In the genomic region with DNA sequence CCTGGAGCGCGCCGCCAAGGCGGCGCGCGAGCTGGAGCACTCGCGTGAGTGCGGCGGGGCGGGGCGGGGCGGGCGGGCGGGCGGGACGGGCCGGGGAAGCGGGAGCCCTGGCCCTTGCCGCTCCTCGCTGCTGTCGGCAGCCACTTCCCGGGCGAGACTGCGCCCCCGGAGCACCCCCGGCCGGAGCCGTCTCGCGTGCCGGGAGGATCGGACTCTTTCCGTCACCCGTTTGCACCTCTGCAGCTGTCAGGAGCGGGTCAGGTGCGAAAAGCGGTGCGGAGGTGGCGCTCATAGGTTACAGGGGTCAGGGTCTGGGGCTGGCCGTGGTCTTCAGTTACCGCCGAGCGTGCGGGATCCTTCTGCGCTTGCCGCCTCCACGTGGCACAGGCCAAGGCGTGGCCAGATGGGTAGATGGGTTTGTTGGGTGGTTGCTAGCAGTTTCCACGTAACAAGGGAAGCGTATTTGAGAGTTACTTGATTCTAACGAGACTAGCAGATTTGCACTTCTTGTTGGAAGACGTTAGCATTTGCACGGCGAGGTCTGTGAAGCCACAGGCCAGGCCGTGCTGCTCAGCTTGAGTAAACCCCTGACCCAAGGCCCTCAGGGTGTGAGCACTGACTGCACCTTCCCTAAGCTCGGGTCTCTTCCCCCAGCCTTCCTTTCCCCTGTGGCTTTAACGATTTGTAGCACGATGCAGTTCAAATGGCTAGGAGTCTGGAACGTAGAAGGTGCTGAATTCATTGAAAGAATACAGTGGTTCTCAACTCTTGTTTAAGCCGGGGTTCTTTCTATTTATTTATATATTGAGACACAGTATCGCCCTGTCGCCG, we compare ENCODE assay signal across 10 cellular contexts. TPM values are rescaled to one million over a fixed set of nuclear protein-coding genes. Genes with fewer than 3 reads are reported as not detected.
DNase-seq lines count a peak whose midpoint lies in the region; ATAC-seq and TF ChIP-seq lines count a peak whose summit lies in the region.
"Not testable (repeated sequence)": the region's sequence is repeated elsewhere in the genome, so short reads cannot be mapped to it uniquely, and the experiment has no call there.
"Had no signal": no experiment of that assay in that cellular context is flagged by ENCODE, and none has a peak within 500 bp of the region (broad histone marks: within the 10 kb centered on the region; RNA-seq: fewer than 3 reads in every experiment).

No MANE protein-coding gene starts in this region.

- not testable (repeated sequence) for H3K36me3 ChIP-seq in Peyer's patch
- peaks cover 11% of the 10 kb centered on the region for H3K36me3 ChIP-seq in endodermal cell (ENCODE audit: control insufficient read depth, insufficient read depth, low read length)

- DNase-seq in AG09309 (ENCODE audit: low read depth); Peyer's patch; activated T-helper 2 cell treated with anti-CD3 and anti-CD28 coated beads, Interferon-gamma antibody, Interleukin-2, Interleukin-4, amounts not matched to agents 10 μg/mL and 5 μg/mL and 100 μg/mL, durations not matched to agents 14 hours and 24 hours and 36 hours (ENCODE audit: low spot score); endodermal cell; left lobe of liver (ENCODE audit: low spot score); retinal pigment epithelial cell (ENCODE audit: low read depth): not testable (repeated sequence)

- peaks cover 16% of the 10 kb centered on the region for H3K36me3 Mint-ChIP-seq in activated T-helper 2 cell treated with anti-CD3 and anti-CD28 coated beads, Interferon-gamma antibody, Interleukin-2, Interleukin-4, amounts not matched to agents 10 μg/mL and 5 μg/mL and 100 μg/mL, durations not matched to agents 14 hours and 24 hours and 36 hours (ENCODE audit: low read depth)
- not testable (repeated sequence) for H3K36me3 Mint-ChIP-seq in endodermal cell (ENCODE audit: low read depth)

- H3K9me3 Mint-ChIP-seq in activated T-helper 2 cell treated with anti-CD3 and anti-CD28 coated beads, Interferon-gamma antibody, Interleukin-2, Interleukin-4, amounts not matched to agents 10 μg/mL and 5 μg/mL and 100 μg/mL, durations not matched to agents 14 hours and 24 hours and 36 hours; endodermal cell: not testable (repeated sequence)

- H3K27ac ChIP-seq in Peyer's patch: peak overlapping the region in 3 of 4 donors; percentile 81 to 87 (median 81)
- not testable (repeated sequence) for H3K27ac ChIP-seq in endodermal cell (ENCODE audit: low read depth, low read length)

- intact Hi-C loops in activated T-helper 2 cell treated with anti-CD3 and anti-CD28 coated beads, Interferon-gamma antibody, Interleukin-2, Interleukin-4, amounts not matched to agents 10 μg/mL and 5 μg/mL and 100 μg/mL, durations not matched to agents 14 hours and 24 hours and 36 hours (cut with micrococcal nuclease): not testable (repeated sequence)

- 6 to 41% methylated on average over 6 to 49 of the region's 65 CpGs for WGBS in endodermal cell (ENCODE audit: insufficient coverage in 1 of 2, insufficient read length in 1 of 2), 2 experiments

- H3K27ac Mint-ChIP-seq in activated T-helper 2 cell treated with anti-CD3 and anti-CD28 coated beads, Interferon-gamma antibody, Interleukin-2, Interleukin-4, amounts not matched to agents 10 μg/mL and 5 μg/mL and 100 μg/mL, durations not matched to agents 14 hours and 24 hours and 36 hours: peak overlapping the region; percentile 42
- H3K27ac Mint-ChIP-seq in endodermal cell: not testable (repeated sequence)

- ATAC-seq in GM19372 (IDR thresholded peaks at IDR 0.05; ENCODE audit: low read depth, unreplicated experiment): peak; percentile 22
- ATAC-seq in HG03135 (IDR thresholded peaks at IDR 0.05; ENCODE audit: unreplicated experiment): peak; percentile 21
- peak; percentile 13 for ATAC-seq in left lobe of liver

- H3K9me3 ChIP-seq in Peyer's patch; endodermal cell (ENCODE audit: control insufficient read depth, low read length): not testable (repeated sequence)

- not testable (repeated sequence) for H3K27me3 Mint-ChIP-seq in activated T-helper 2 cell treated with anti-CD3 and anti-CD28 coated beads, Interferon-gamma antibody, Interleukin-2, Interleukin-4, amounts not matched to agents 10 μg/mL and 5 μg/mL and 100 μg/mL, durations not matched to agents 14 hours and 24 hours and 36 hours (ENCODE audit: low read depth); endodermal cell (ENCODE audit: insufficient read depth)

- TF ChIP-seq POLR2A in Peyer's patch (IDR thresholded peaks at IDR 0.05): not testable (repeated sequence)

- TF ChIP-seq CTCF in AG09309 (IDR thresholded peaks at IDR 0.05; ENCODE audit: control insufficient read depth, insufficient read depth, low read depth, low read length, missing control alignments); Peyer's patch (IDR thresholded peaks at IDR 0.05); endodermal cell (conservative IDR thresholded peaks at IDR 0.05); retinal pigment epithelial cell (conservative IDR thresholded peaks at IDR 0.05; ENCODE audit: low read depth, low read length): not testable (repeated sequence)

- H3K27me3 ChIP-seq in Peyer's patch; endodermal cell (ENCODE audit: control insufficient read depth, insufficient read depth, low read length, poor library complexity, severe bottlenecking): not testable (repeated sequence)

- H3K9ac ChIP-seq in endodermal cell (ENCODE audit: extremely low read depth, low read length, poor library complexity, severe bottlenecking): peak overlapping the region; percentile 62

- peaks cover 12% of the 10 kb centered on the region for H3K4me1 Mint-ChIP-seq in activated T-helper 2 cell treated with anti-CD3 and anti-CD28 coated beads, Interferon-gamma antibody, Interleukin-2, Interleukin-4, amounts not matched to agents 10 μg/mL and 5 μg/mL and 100 μg/mL, durations not matched to agents 14 hours and 24 hours and 36 hours (ENCODE audit: low read depth)
- not testable (repeated sequence) for H3K4me1 Mint-ChIP-seq in endodermal cell

- peak overlapping the region; percentile 57 for H3K4me3 ChIP-seq in AG09309 (ENCODE audit: control insufficient read depth, low read depth, low read length)
- H3K4me3 ChIP-seq in Peyer's patch: peak overlapping the region; percentile 77 to 88 (median 82)
- H3K4me3 ChIP-seq in endodermal cell (ENCODE audit: low read length): peak overlapping the region; percentile 89
- H3K4me3 ChIP-seq in retinal pigment epithelial cell (ENCODE audit: low read length): peak overlapping the region; percentile 62

- H3K4me1 ChIP-seq in Peyer's patch: peaks cover 0 to 20% (median 6%) of the 10 kb centered on the region in 4 donors
- H3K4me1 ChIP-seq in endodermal cell (ENCODE audit: control insufficient read depth, insufficient read depth, low read length): not testable (repeated sequence)

- peak overlapping the region; percentile 82 for H3K4me3 Mint-ChIP-seq in activated T-helper 2 cell treated with anti-CD3 and anti-CD28 coated beads, Interferon-gamma antibody, Interleukin-2, Interleukin-4, amounts not matched to agents 10 μg/mL and 5 μg/mL and 100 μg/mL, durations not matched to agents 14 hours and 24 hours and 36 hours (ENCODE audit: low read depth)
- H3K4me3 Mint-ChIP-seq in endodermal cell: peak overlapping the region; percentile 77

RNA-seq across cellular contexts. Expression of gene ATAD3B, which starts 0.7 kb away (rescaled TPM):
- 100 to 1,000 TPM in 1 of 4 donors, 10 to 100 TPM in 3; 26.9 to 130 (median 35.0) TPM for total RNA-seq in Peyer's patch
- 68.0 and 70.9 TPM in 2 replicates for total RNA-seq in activated T-helper 2 cell treated with anti-CD3 and anti-CD28 coated beads, Interferon-gamma antibody, Interleukin-2, Interleukin-4, amounts not matched to agents 10 μg/mL and 5 μg/mL and 100 μg/mL, durations not matched to agents 14 hours and 24 hours and 36 hours
- 10 to 100 TPM; 41.8 to 47.4 TPM for total RNA-seq in endodermal cell
- 23.9 TPM for polyA plus RNA-seq in endodermal cell (2013, experiment 1 of 2)
- polyA plus RNA-seq in endodermal cell (2013, experiment 2 of 2): 27.2 TPM
- 16.0 TPM for total RNA-seq in left lobe of liver

RNA-seq across cellular contexts. Expression of gene ATAD3C, which starts 22.8 kb away (rescaled TPM):
- total RNA-seq in Peyer's patch (under 1 TPM in 1 of 4 donors, not detected in 3; 0.27 TPM), endodermal cell (under 1 TPM; 0.55 TPM), left lobe of liver (2.9 TPM)
- total RNA-seq in activated T-helper 2 cell treated with anti-CD3 and anti-CD28 coated beads, Interferon-gamma antibody, Interleukin-2, Interleukin-4, amounts not matched to agents 10 μg/mL and 5 μg/mL and 100 μg/mL, durations not matched to agents 14 hours and 24 hours and 36 hours: 0.53 and 0.62 TPM in 2 replicates
- 0.78 TPM for polyA plus RNA-seq in endodermal cell (2013, experiment 1 of 2)
- polyA plus RNA-seq in endodermal cell (2013, experiment 2 of 2): 0.21 TPM
- total RNA-seq: myocyte had no signal

RNA-seq across cellular contexts. Expression of gene VWA1, which starts 36.8 kb away (rescaled TPM):
- total RNA-seq in Peyer's patch (10 to 100 TPM in 1 of 4 donors, 1 to 10 TPM in 3; 3.2 to 14.0 (median 6.7) TPM), endodermal cell (10 to 100 TPM; 12.7 to 17.4 TPM), left lobe of liver (91.0 TPM)
- 4.0 and 4.7 TPM in 2 replicates for total RNA-seq in activated T-helper 2 cell treated with anti-CD3 and anti-CD28 coated beads, Interferon-gamma antibody, Interleukin-2, Interleukin-4, amounts not matched to agents 10 μg/mL and 5 μg/mL and 100 μg/mL, durations not matched to agents 14 hours and 24 hours and 36 hours
- polyA plus RNA-seq in endodermal cell (2013, experiment 1 of 2): 10.3 TPM
- 5.6 TPM for polyA plus RNA-seq in endodermal cell (2013, experiment 2 of 2)

RNA-seq across cellular contexts. Expression of gene ATAD3A, which starts 39.7 kb away (rescaled TPM):
- total RNA-seq in Peyer's patch: 10 to 100 TPM; 14.9 to 72.6 (median 24.4) TPM
- 71.5 and 78.5 TPM in 2 replicates for total RNA-seq in activated T-helper 2 cell treated with anti-CD3 and anti-CD28 coated beads, Interferon-gamma antibody, Interleukin-2, Interleukin-4, amounts not matched to agents 10 μg/mL and 5 μg/mL and 100 μg/mL, durations not matched to agents 14 hours and 24 hours and 36 hours
- 10 to 100 TPM; 42.8 to 47.6 TPM for total RNA-seq in endodermal cell
- polyA plus RNA-seq in endodermal cell (2013, experiment 1 of 2): 31.3 TPM
- polyA plus RNA-seq in endodermal cell (2013, experiment 2 of 2): 31.1 TPM
- 16.3 TPM for total RNA-seq in left lobe of liver

RNA-seq across cellular contexts. Expression of gene ANKRD65, which starts 51.2 kb away (rescaled TPM):
- 10 to 100 TPM in 1 of 4 donors, 1 to 10 TPM in 2, under 1 TPM in 1; 0.54 to 11.6 (median 2.0) TPM for total RNA-seq in Peyer's patch
- not detected in 2 replicates for total RNA-seq in activated T-helper 2 cell treated with anti-CD3 and anti-CD28 coated beads, Interferon-gamma antibody, Interleukin-2, Interleukin-4, amounts not matched to agents 10 μg/mL and 5 μg/mL and 100 μg/mL, durations not matched to agents 14 hours and 24 hours and 36 hours
- total RNA-seq in endodermal cell: 1 to 10 TPM; 1.6 TPM
- polyA plus RNA-seq in endodermal cell (2013, experiment 1 of 2): 0.78 TPM
- polyA plus RNA-seq in endodermal cell (2013, experiment 2 of 2): 1.7 TPM
- 1.0 TPM for total RNA-seq in left lobe of liver
- total RNA-seq: myocyte; T-helper 1 cell treated with Interleukin-12 subunit alpha and Interleukin-12 subunit beta and Interleukin-4 antibody, amounts not matched to agents 30 ng/mL and 1 ng/mL, for 36 hours had no signal
